Comparison of ENCODE assay signal across 36 cellular contexts in genomic region chrX:103120748-103121147, GRCh38. TPM values are rescaled to one million over a fixed set of nuclear protein-coding genes. Genes with fewer than 3 reads are reported as not detected.
"Had no signal": no experiment of that assay in that cellular context is flagged by ENCODE, and none has a peak within 500 bp of the region (broad histone marks: within the 10 kb centered on the region; RNA-seq: fewer than 3 reads in every experiment).

No MANE protein-coding gene starts in this region.

- ATAC-seq: activated naive CD4-positive, alpha-beta T cell treated with anti-CD3 and anti-CD28 coated beads, Interleukin-2, amount 50 U/mL, for 72 hours; activated naive CD8-positive, alpha-beta T cell treated with anti-CD3 and anti-CD28 coated beads, Interleukin-2, amount 50 U/mL, for 24 hours; activated T-cell treated with anti-CD3 and anti-CD28 coated beads, Interleukin-2, amount 50 U/mL, for 4 hours; activated T-cell treated with anti-CD3 and anti-CD28 coated beads, Interleukin-2, amount 50 U/mL, for 72 hours; activated T-helper 17 cell treated with anti-CD3 and anti-CD28 coated beads, Interleukin-2, amount 50 U/mL, for 72 hours; body of pancreas had no signal

- DNase-seq: activated effector memory CD4-positive, alpha-beta T cell treated with anti-CD3 and anti-CD28 coated beads, Interleukin-2, amount 50 U/mL, for 16 hours; activated effector memory CD4-positive, alpha-beta T cell treated with Interleukin-2 at 50 U/mL for 16 hours; activated gamma-delta T cell; activated gamma-delta T cell treated with Interleukin-2 at 50 U/mL for 16 hours; activated naive CD4-positive, alpha-beta T cell; activated naive CD4-positive, alpha-beta T cell treated with anti-CD3 and anti-CD28 coated beads for 36 hours; activated naive CD4-positive, alpha-beta T cell treated with anti-CD3 and anti-CD28 coated beads, Interleukin-2, amount 10 ng/mL, durations not matched to agents 7 days and 5 days; activated naive CD4-positive, alpha-beta T cell treated with anti-CD3 and anti-CD28 coated beads, Interleukin-2, amount 50 U/mL, for 16 hours; activated naive CD4-positive, alpha-beta T cell treated with Interleukin-2 at 50 U/mL for 16 hours; activated naive CD8-positive, alpha-beta T cell treated with anti-CD3 and anti-CD28 coated beads for 36 hours; activated naive CD8-positive, alpha-beta T cell treated with anti-CD3 and anti-CD28 coated beads, Interleukin-2, amount 10 ng/mL, durations not matched to agents 7 days and 5 days; activated naive CD8-positive, alpha-beta T cell treated with anti-CD3 and anti-CD28 coated beads, Interleukin-2, amount 50 U/mL, for 24 hours; activated T-cell treated with anti-CD3 and anti-CD28 coated beads for 4 hours; activated T-cell treated with anti-CD3 and anti-CD28 coated beads, Interleukin-2, amount 50 U/mL, for 1 hour; activated T-cell treated with anti-CD3 and anti-CD28 coated beads, Interleukin-2, amount 50 U/mL, for 24 hours; activated T-cell treated with anti-CD3 and anti-CD28 coated beads, Interleukin-2, amount 50 U/mL, for 4 hours; activated T-cell treated with anti-CD3 and anti-CD28 coated beads, Interleukin-2, amount 50 U/mL, for 48 hours; activated T-cell treated with anti-CD3 and anti-CD28 coated beads, Interleukin-2, amount 50 U/mL, for 72 hours; adrenal gland; amniotic stem cell; aorta; body of pancreas; brain microvascular endothelial cell; caudate nucleus; central memory CD4-positive, alpha-beta T cell; cerebellar nuclear complex had no signal

- H3K4me3 ChIP-seq: adrenal gland, ascending aorta, body of pancreas, breast epithelium, cardiac muscle cell had no signal

- H3K27ac ChIP-seq: adrenal gland, ascending aorta, body of pancreas, brain microvascular endothelial cell, breast epithelium, cardiac muscle cell had no signal

- H3K27me3 ChIP-seq: ascending aorta, body of pancreas, brain microvascular endothelial cell, cardiac muscle cell had no signal

- H3K9me3 ChIP-seq: adrenal gland, ascending aorta, body of pancreas had no signal

- H3K4me1 ChIP-seq: adrenal gland, ascending aorta, body of pancreas, breast epithelium had no signal

- H3K36me3 ChIP-seq: adrenal gland, ascending aorta, brain microvascular endothelial cell, breast epithelium, cardiac muscle cell had no signal

RNA-seq across cellular contexts. Expression of gene NXF3, which starts 27.8 kb away (rescaled TPM):
- total RNA-seq: activated naive CD4-positive, alpha-beta T cell treated with anti-CD3 and anti-CD28 coated beads for 36 hours; activated naive CD4-positive, alpha-beta T cell treated with anti-CD3 and anti-CD28 coated beads, Interleukin-2, amount 50 U/mL, for 72 hours; activated naive CD8-positive, alpha-beta T cell treated with anti-CD3 and anti-CD28 coated beads for 36 hours; activated naive CD8-positive, alpha-beta T cell treated with anti-CD3 and anti-CD28 coated beads, Interleukin-2, amount 10 ng/mL, durations not matched to agents 7 days and 5 days; activated T-cell treated with anti-CD3 and anti-CD28 coated beads, Interleukin-2, amount 50 U/mL, for 4 hours; activated T-helper 1 cell treated with anti-CD3 and anti-CD28 coated beads, Interleukin-12 subunit alpha, Interleukin-12 subunit beta, Interleukin-2, Interleukin-4 antibody, amounts not matched to agents 30 ng/mL and 10 ng/mL and 1 ng/mL, durations not matched to agents 14 hours and 24 hours and 36 hours; activated T-helper 17 cell treated with anti-CD3 and anti-CD28 coated beads, Interleukin-2, amount 50 U/mL, for 72 hours; activated T-helper 2 cell treated with anti-CD3 and anti-CD28 coated beads, Interferon-gamma antibody, Interleukin-2, Interleukin-4, amounts not matched to agents 10 μg/mL and 5 μg/mL and 100 μg/mL, durations not matched to agents 14 hours and 24 hours and 36 hours; ascending aorta; astrocyte; bronchial epithelial cell; cerebellum had no signal
- polyA plus RNA-seq: cardiac muscle cell had no signal

RNA-seq across cellular contexts. Expression of gene BEX1, which starts 56.8 kb away (rescaled TPM):
- total RNA-seq: activated naive CD8-positive, alpha-beta T cell treated with anti-CD3 and anti-CD28 coated beads, Interleukin-2, amount 10 ng/mL, durations not matched to agents 7 days and 5 days; activated T-helper 1 cell treated with anti-CD3 and anti-CD28 coated beads, Interleukin-12 subunit alpha, Interleukin-12 subunit beta, Interleukin-2, Interleukin-4 antibody, amounts not matched to agents 30 ng/mL and 10 ng/mL and 1 ng/mL, durations not matched to agents 14 hours and 24 hours and 36 hours; activated T-helper 2 cell treated with anti-CD3 and anti-CD28 coated beads, Interferon-gamma antibody, Interleukin-2, Interleukin-4, amounts not matched to agents 10 μg/mL and 5 μg/mL and 100 μg/mL, durations not matched to agents 14 hours and 24 hours and 36 hours; ascending aorta; bronchial epithelial cell had no signal
